ENCODE assay signal across 36 cellular contexts in the genomic region with DNA sequence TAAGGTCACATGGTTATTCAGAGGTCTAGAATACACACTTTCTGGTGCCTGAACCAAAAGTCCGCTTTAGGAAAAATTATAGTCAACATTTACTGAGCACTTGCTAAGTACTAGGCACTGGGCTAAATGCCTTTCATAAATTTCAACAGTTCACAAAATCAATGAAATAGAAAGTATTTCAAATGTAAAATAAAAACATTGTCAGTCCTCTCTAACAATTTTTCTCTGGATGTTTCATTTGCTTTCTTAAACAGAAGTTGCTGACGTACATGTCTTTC.
"Had no signal": no experiment of that assay in that cellular context is flagged by ENCODE, and none has a peak within 500 bp of the region (broad histone marks: within the 10 kb centered on the region; RNA-seq: fewer than 3 reads in every experiment).

No MANE protein-coding gene starts in this region.

- H3K36me3 Mint-ChIP-seq: activated naive CD8-positive, alpha-beta T cell treated with anti-CD3 and anti-CD28 coated beads for 36 hours had no signal

- H3K27me3 Mint-ChIP-seq: activated naive CD8-positive, alpha-beta T cell treated with anti-CD3 and anti-CD28 coated beads for 36 hours; activated T-helper 17 cell treated with anti-CD3 and anti-CD28 coated beads, Interleukin-2, amount 50 U/mL, for 72 hours had no signal

- H3K9me3 ChIP-seq: MG63 had no signal

- H3K9me3 Mint-ChIP-seq: activated CD4-positive, alpha-beta T cell treated with anti-CD3 and anti-CD28 coated beads, Interleukin-2, amount 10 ng/mL, durations not matched to agents 24 days and 14 days; activated CD8-positive, alpha-beta T cell treated with anti-CD3 and anti-CD28 coated beads for 36 hours; activated naive CD8-positive, alpha-beta T cell treated with anti-CD3 and anti-CD28 coated beads for 36 hours; activated T-cell treated with anti-CD3 and anti-CD28 coated beads, Interleukin-2, amount 50 U/mL, for 72 hours; activated T-helper 17 cell treated with anti-CD3 and anti-CD28 coated beads, Interleukin-2, amount 50 U/mL, for 72 hours; central memory CD8-positive, alpha-beta T cell had no signal

- H2AFZ ChIP-seq: PC-9 had no signal

- DNase-seq: activated CD4-positive, alpha-beta T cell treated with anti-CD3 and anti-CD28 coated beads, Interleukin-2, amount 10 ng/mL, durations not matched to agents 24 days and 14 days; activated CD4-positive, alpha-beta T cell treated with anti-CD3 and anti-CD28 coated beads, Interleukin-2, amount 50 U/mL, for 4 hours; activated CD4-positive, CD25-positive, alpha-beta regulatory T cell; activated CD8-positive, alpha-beta T cell treated with anti-CD3 and anti-CD28 coated beads for 36 hours; activated effector memory CD4-positive, alpha-beta T cell treated with anti-CD3 and anti-CD28 coated beads, Interleukin-2, amount 50 U/mL, for 16 hours; activated naive CD4-positive, alpha-beta T cell; activated naive CD4-positive, alpha-beta T cell treated with anti-CD3 and anti-CD28 coated beads, Interleukin-2, amount 50 U/mL, for 16 hours; activated naive CD8-positive, alpha-beta T cell treated with anti-CD3 and anti-CD28 coated beads for 36 hours; activated T-cell treated with anti-CD3 and anti-CD28 coated beads, Interleukin-2, amount 50 U/mL, for 1 hour; activated T-cell treated with anti-CD3 and anti-CD28 coated beads, Interleukin-2, amount 50 U/mL, for 72 hours; amniotic stem cell; aorta; NCI-H1048; NCI-H1105 treated with DMSO at 0.1 percent for 48 hours; NCI-H1436; NCI-H1694; NCI-H1930; NCI-H2081 treated with DMSO at 0.1 percent for 48 hours; NCI-H226; NCI-H446 treated with DMSO at 0.1 percent for 48 hours; NCI-H524 treated with DMSO at 0.1 percent for 48 hours; NCI-H748 treated with DMSO at 0.1 percent for 48 hours; NK-92 treated with Interleukin-12 subunit alpha and Interleukin-12 subunit beta, amount 100 ng/mL, for 24 hours; SIG-M5; SW 1271; T1000; WERI-Rb-1 had no signal

- H3K36me3 ChIP-seq: cardiac muscle cell, MG63, WERI-Rb-1 had no signal

- H3K4me3 Mint-ChIP-seq: activated CD4-positive, alpha-beta T cell treated with anti-CD3 and anti-CD28 coated beads, Interleukin-2, amount 10 ng/mL, durations not matched to agents 24 days and 14 days; activated CD8-positive, alpha-beta T cell treated with anti-CD3 and anti-CD28 coated beads for 36 hours; activated naive CD8-positive, alpha-beta T cell treated with anti-CD3 and anti-CD28 coated beads for 36 hours; activated T-cell treated with anti-CD3 and anti-CD28 coated beads, Interleukin-2, amount 50 U/mL, for 72 hours; activated T-helper 17 cell treated with anti-CD3 and anti-CD28 coated beads, Interleukin-2, amount 50 U/mL, for 72 hours; central memory CD8-positive, alpha-beta T cell had no signal

- H3K27me3 ChIP-seq: cardiac muscle cell, MG63 had no signal

- FAIRE-seq: K562, RCC 7860 had no signal

- ATAC-seq: activated CD8-positive, alpha-beta T cell treated with anti-CD3 and anti-CD28 coated beads for 36 hours; activated T-cell treated with anti-CD3 and anti-CD28 coated beads, Interleukin-2, amount 50 U/mL, for 72 hours; activated T-helper 17 cell treated with anti-CD3 and anti-CD28 coated beads, Interleukin-2, amount 50 U/mL, for 72 hours; K562; Right ventricle myocardium inferior had no signal

- H3K27ac ChIP-seq: cardiac muscle cell, PC-9, RWPE1, WERI-Rb-1 had no signal

- H3K4me2 ChIP-seq: PC-9 had no signal

- H3K4me3 ChIP-seq: cardiac muscle cell, K562, MG63, PC-9 had no signal

- H3K27ac Mint-ChIP-seq: activated CD4-positive, alpha-beta T cell treated with anti-CD3 and anti-CD28 coated beads, Interleukin-2, amount 10 ng/mL, durations not matched to agents 24 days and 14 days; activated CD8-positive, alpha-beta T cell treated with anti-CD3 and anti-CD28 coated beads for 36 hours; activated naive CD8-positive, alpha-beta T cell treated with anti-CD3 and anti-CD28 coated beads for 36 hours; activated T-cell treated with anti-CD3 and anti-CD28 coated beads, Interleukin-2, amount 50 U/mL, for 72 hours; activated T-helper 17 cell treated with anti-CD3 and anti-CD28 coated beads, Interleukin-2, amount 50 U/mL, for 72 hours had no signal
